Comparison of ENCODE assay signal across 22 cellular contexts in genomic region chr3:158961497-158961896, GRCh38.
DNase-seq lines count a peak whose midpoint lies in the region; ATAC-seq, FAIRE-seq and TF ChIP-seq lines count a peak whose summit lies in the region.
"Had no signal": no experiment of that assay in that cellular context is flagged by ENCODE, and none has a peak within 500 bp of the region (broad histone marks: within the 10 kb centered on the region; RNA-seq: fewer than 3 reads in every experiment).

No MANE protein-coding gene starts in this region.

- peak overlapping the region; percentile 75; the same call in 1 of the 2 replicates for H2AFZ ChIP-seq in H1 (ENCODE audit: low read length)
- H2AFZ ChIP-seq: PC-9 had no signal

- H3K9ac ChIP-seq in H1 (replicated peaks in 1 of 4; ENCODE audit: extremely low read depth in 1 of 4, low read depth in 3 of 4, low read length in 3 of 4): no peak overlapping the region
- H3K9ac ChIP-seq in mesendoderm (ENCODE audit: low read length): no peak overlapping the region

- H2BK5ac ChIP-seq in H1 (ENCODE audit: low read depth, low read length) (peak overlapping the region; percentile 86; the same call in 1 of the 2 replicates), mesendoderm (ENCODE audit: low read length) (no peak overlapping the region)

- H3K56ac ChIP-seq in H1 (replicated peaks; ENCODE audit: insufficient read length, low read depth, low read length): no peak overlapping the region
- no peak overlapping the region for H3K56ac ChIP-seq in mesendoderm (ENCODE audit: low read length)

- no peak overlapping the region for H3K4me3 ChIP-seq in HAP-1
- peak overlapping the region in 1 of 4 experiments; percentile 16; a peak in 1 of 8 replicates for H3K4me3 ChIP-seq in H1 (ENCODE audit: extremely low read depth in 1 of 4, insufficient read depth in 2 of 4, low read depth in 3 of 4, low read length in 4 of 4)
- no peak overlapping the region for H3K4me3 ChIP-seq in mesendoderm (ENCODE audit: low read length)
- H3K4me3 ChIP-seq: GM12878, K562, PC-9, SJSA1 had no signal

- TF ChIP-seq POLR2A in H1 (IDR thresholded peaks at IDR 0.05; ENCODE audit: control extremely low read depth in 1 of 2, low read depth in 2 of 2, low read length in 2 of 2): peak in 1 of 2 experiments; percentile 21; a peak in 1 of 3 replicates

- peak overlapping the region; percentile 77 for H2BK120ac ChIP-seq in H1 (replicated peaks; ENCODE audit: low read depth, low read length)
- no peak overlapping the region for H2BK120ac ChIP-seq in mesendoderm (ENCODE audit: low read depth, low read length)

- TF ChIP-seq RAD21 in H1 (IDR thresholded peaks at IDR 0.05 in 1 of 2, conservative IDR thresholded peaks at IDR 0.05 in 1 of 2; ENCODE audit: low read depth in 2 of 2, low read length in 2 of 2): no peak; a peak in 1 of 4 replicates

- in situ Hi-C loops in HAP-1 (cut with MboI; ENCODE audit: low sequenced_read_pairs): no loop called here

- peak; percentile 78 for FAIRE-seq in H1 (lab: Jason Lieb, UNC)
- FAIRE-seq: GM12878, GM18507, HTR-8/SVneo, K562 had no signal

- no peak overlapping the region for H2BK15ac ChIP-seq in H1 (ENCODE audit: low read length)
- no peak overlapping the region for H2BK15ac ChIP-seq in mesendoderm (replicated peaks; ENCODE audit: low read depth)

- TF ChIP-seq CTCF in H1 (IDR thresholded peaks at IDR 0.05; ENCODE audit: control extremely low read depth in 1 of 3, insufficient read depth in 1 of 3, low read depth in 1 of 3, low read length in 3 of 3): no peak

- H4K91ac ChIP-seq in H1 (replicated peaks; ENCODE audit: insufficient read length, low read length): peak overlapping the region; percentile 89

- H3K23me2 ChIP-seq in H1 (ENCODE audit: low read depth, low read length): no peaks in the 10 kb centered on the region

- DNase-seq in HAP-1 (ENCODE audit: low spot score in 2 of 2) (peak; percentile 42 to 82), NCI-H2171 treated with DMSO at 0.1 percent for 48 hours (lab: John Stamatoyannopoulos, UW) (peak; percentile 53), H1 (ENCODE audit: low read depth in 1 of 2, low spot score in 2 of 2) (peak in 1 of 2 experiments; percentile 9), mesendoderm (no peak), NCI-H2029 (lab: John Stamatoyannopoulos, UW) (no peak)
- DNase-seq in activated naive CD4-positive, alpha-beta T cell treated with Interleukin-2 at 50 U/mL for 16 hours: no peak
- DNase-seq: CD4-positive, CD25-positive, alpha-beta regulatory T cell; MV-4-11; NCI-H1417; NCI-H1930; NCI-H2227 treated with DMSO at 0.1 percent for 48 hours; NCI-H748 treated with DMSO at 0.1 percent for 48 hours; PC-9; T-helper 2 cell had no signal

- H4K5ac ChIP-seq in H1 (ENCODE audit: insufficient read length, low read depth, low read length) (peak overlapping the region; percentile 8), mesendoderm (ENCODE audit: low read length) (peak overlapping the region; percentile 84)

- no peak for TF ChIP-seq EP300 in H1 (IDR thresholded peaks at IDR 0.05; ENCODE audit: borderline replicate concordance in 1 of 2, low read depth in 2 of 2, low read length in 2 of 2)

- no peaks in the 10 kb centered on the region for H3K79me1 ChIP-seq in H1 (ENCODE audit: low read depth, low read length)
- H3K79me1 ChIP-seq in mesendoderm (ENCODE audit: low read length): no peaks in the 10 kb centered on the region

- H3K4me2 ChIP-seq in H1 (ENCODE audit: insufficient read depth in 1 of 2, low read depth in 2 of 2, low read length in 2 of 2): peak overlapping the region; percentile 5 to 24; a peak in 3 of 4 replicates
- H3K4me2 ChIP-seq in mesendoderm (ENCODE audit: low read length): no peak overlapping the region
- H3K4me2 ChIP-seq: PC-9 had no signal

- H3K4ac ChIP-seq in H1 (replicated peaks; ENCODE audit: insufficient read length, low read depth, low read length) (no peak overlapping the region), mesendoderm (ENCODE audit: low read depth, low read length) (no peak overlapping the region)

- no peak overlapping the region for H3K14ac ChIP-seq in H1 (ENCODE audit: insufficient read length)

- H3K4me1 ChIP-seq in HAP-1 (peaks cover 16% of the 10 kb centered on the region), H1 (replicated peaks in 1 of 4; ENCODE audit: control insufficient read depth in 3 of 4, insufficient read depth in 4 of 4, low read length in 3 of 4) (peaks cover 2 to 12% (median 10%) of the 10 kb centered on the region in 4 experiments; a peak in 6 of 7 replicates), mesendoderm (ENCODE audit: control insufficient read depth, low read depth, low read length) (peaks cover 4% of the 10 kb centered on the region)
- H3K4me1 ChIP-seq: SJSA1 had no signal

- H4K8ac ChIP-seq in H1 (ENCODE audit: extremely low read depth, insufficient read depth, low read length): no peak overlapping the region
- H4K8ac ChIP-seq in mesendoderm (ENCODE audit: low read depth, low read length): no peak overlapping the region

- WGBS in H1 (ENCODE audit: extremely low coverage in 1 of 2, insufficient coverage in 1 of 2, insufficient read length in 1 of 2, insufficient replicate concordance in 2 of 2, low coverage in 1 of 2, low lambda C conversion rate in 2 of 2, missing lambda C conversion rate in 1 of 2), 2 experiments: 27% methylated on average over 5 of the region's 5 CpGs; no CpG with 5 or more reads in 1 of the 2 experiments
- no CpG with 5 or more reads among the region's 5 CpGs for WGBS in mesendoderm (ENCODE audit: extremely low coverage, insufficient coverage, low lambda C conversion rate)

- H3K79me2 ChIP-seq in H1 (ENCODE audit: control insufficient read depth in 1 of 2, insufficient read depth in 2 of 2, low read length in 2 of 2) (no peaks in the 10 kb centered on the region), mesendoderm (ENCODE audit: control insufficient read depth, insufficient read depth, low read length) (no peaks in the 10 kb centered on the region)

- H2AK5ac ChIP-seq in H1 (ENCODE audit: low read depth, low read length): no peak overlapping the region
- H2AK5ac ChIP-seq in mesendoderm (ENCODE audit: low read length): no peak overlapping the region

- no peak overlapping the region for H3K23ac ChIP-seq in H1 (ENCODE audit: insufficient read length)
- no peak overlapping the region for H3K23ac ChIP-seq in mesendoderm (ENCODE audit: low read length)

- H2BK12ac ChIP-seq in H1 (ENCODE audit: low read depth, low read length): peak overlapping the region; percentile 83; the same call in 1 of the 2 replicates

- no peaks in the 10 kb centered on the region for H3K36me3 ChIP-seq in HAP-1 (replicated peaks)
- no peaks in the 10 kb centered on the region for H3K36me3 ChIP-seq in H1 (ENCODE audit: control insufficient read depth in 2 of 4, insufficient read depth in 4 of 4, low read length in 3 of 4)
- H3K36me3 ChIP-seq in mesendoderm (ENCODE audit: control insufficient read depth, insufficient read depth, low read length): no peaks in the 10 kb centered on the region
- H3K36me3 ChIP-seq: SJSA1 had no signal

- POLR2A ChIA-PET in H1 (lab: Charles Lee; ENCODE audit: partially characterized antibody): interaction anchor here (1.0 kb wide), 1 partner anchor 108 kb away, joined by 3 read pairs; no protein-coding TSS in a partner anchor

- H3K27me3 ChIP-seq in HAP-1 (ENCODE audit: low read depth) (no peaks in the 10 kb centered on the region), H1 (replicated peaks in 1 of 4; ENCODE audit: control insufficient read depth in 3 of 4, extremely low read depth in 1 of 4, insufficient read depth in 3 of 4, low read length in 3 of 4) (no peaks in the 10 kb centered on the region), mesendoderm (ENCODE audit: insufficient read depth, low read length, poor library complexity) (no peaks in the 10 kb centered on the region)
- H3K27me3 ChIP-seq: SJSA1 had no signal

- peak overlapping the region; percentile 94 for H2BK20ac ChIP-seq in H1 (ENCODE audit: low read length)

- H3K27ac ChIP-seq in H1 (ENCODE audit: low read depth, low read length) (peak overlapping the region; percentile 17; the same call in 1 of the 2 replicates), mesendoderm (ENCODE audit: low read depth, low read length) (no peak overlapping the region)
- H3K27ac ChIP-seq: HL-60, PC-9, SJSA1 had no signal

- H3K9me3 ChIP-seq in HAP-1: no peaks in the 10 kb centered on the region
- H3K9me3 ChIP-seq in H1 (ENCODE audit: insufficient read depth in 2 of 2, low read depth in 1 of 2, low read length in 1 of 2): no peaks in the 10 kb centered on the region
- H3K9me3 ChIP-seq: SJSA1 had no signal

- ATAC-seq in GM18907 (IDR thresholded peaks at IDR 0.05; ENCODE audit: unreplicated experiment) (no peak), HG02678 (IDR thresholded peaks at IDR 0.05; ENCODE audit: unreplicated experiment) (no peak)
- ATAC-seq: GM12878, K562 had no signal

- CTCF ChIA-PET in H1 (lab: Charles Lee; ENCODE audit: partially characterized antibody): interaction anchor here (0.6 to 1.3 kb wide), 4 partner anchors 32 to 306 kb away, joined by 3 to 4 read pairs (median 4); no protein-coding TSS in a partner anchor

- H4K20me1 ChIP-seq in H1 (replicated peaks in 1 of 2; ENCODE audit: control insufficient read depth in 1 of 2, insufficient read depth in 2 of 2, low read length in 2 of 2): no peaks in the 10 kb centered on the region

- H3K18ac ChIP-seq in H1 (ENCODE audit: extremely low read depth, low read length) (peak overlapping the region; percentile 88), mesendoderm (ENCODE audit: low read length) (no peak overlapping the region)

TF ChIP-seq in H1, 55 proteins besides CTCF, POLR2A, EP300 and RAD21 (continues in another document):
- TF ChIP-seq JUND (IDR thresholded peaks at IDR 0.05; ENCODE audit: low read length) (no peak), HDAC6 (IDR thresholded peaks at IDR 0.05; ENCODE audit: low read depth, low read length) (no peak), TBP (IDR thresholded peaks at IDR 0.05; ENCODE audit: low read depth, low read length) (peak; percentile 44; the same call in 1 of the 2 replicates), RFX5 (IDR thresholded peaks at IDR 0.05; ENCODE audit: borderline replicate concordance, low read depth, low read length) (no peak), JUN (IDR thresholded peaks at IDR 0.05; ENCODE audit: low read depth, low read length) (no peak), EZH2 (IDR thresholded peaks at IDR 0.05; ENCODE audit: low read depth, low read length, severe bottlenecking) (no peak), ATF2 (IDR thresholded peaks at IDR 0.05; ENCODE audit: low read length) (no peak), TAF1 (IDR thresholded peaks at IDR 0.05; ENCODE audit: low read depth, low read length) (peak; percentile 35; the same call in 1 of the 2 replicates)

Comparison
In these comparisons a context has a peak if more than half of its experiments do, and no peak if none do; other contexts are left out.
1. DNase-seq: peak in HAP-1 (2 of 2) and NCI-H2171 treated with DMSO at 0.1 percent for 48 hours (single experiment); none in mesendoderm (single experiment), NCI-H2029 (single experiment) and activated naive CD4-positive, alpha-beta T cell treated with Interleukin-2 at 50 U/mL for 16 hours (single experiment).